Comparison of ENCODE assay signal across 9 cellular contexts in genomic region chr2:230925879-230926765, GRCh38. TPM values are rescaled to one million over a fixed set of nuclear protein-coding genes. Genes with fewer than 3 reads are reported as not detected.
DNase-seq lines count a peak whose midpoint lies in the region; ATAC-seq and TF ChIP-seq lines count a peak whose summit lies in the region.
"Had no signal": no experiment of that assay in that cellular context is flagged by ENCODE, and none has a peak within 500 bp of the region (broad histone marks: within the 10 kb centered on the region; RNA-seq: fewer than 3 reads in every experiment).

No MANE protein-coding gene starts in this region.

- H3F3A ChIP-seq in PC-3 (ENCODE audit: low read length, unreplicated experiment) (no peaks in the 10 kb centered on the region), PC-9 (ENCODE audit: insufficient read depth, low read depth) (no peaks in the 10 kb centered on the region)

- BruUV-seq in PC-3 (replicated peaks; lab: Mats Ljungman, UMichigan) (no TSS peak), PC-9 (replicated peaks; lab: Mats Ljungman, UMichigan) (no TSS peak)

- H3K9me3 ChIP-seq in PC-3 (ENCODE audit: low read length) (no peaks in the 10 kb centered on the region), PC-9 (ENCODE audit: insufficient read depth, low read depth) (no peaks in the 10 kb centered on the region)
- no peaks in the 10 kb centered on the region for H3K9me3 ChIP-seq in CD8-positive, alpha-beta memory T cell (ENCODE audit: low read length)

- no peaks in the 10 kb centered on the region for H3K9me3 Mint-ChIP-seq in CD8-positive, alpha-beta memory T cell
- H3K9me3 Mint-ChIP-seq: natural killer cell had no signal

- H3K4me3 Mint-ChIP-seq in CD8-positive, alpha-beta memory T cell: peak overlapping the region in 2 of 7 donors; percentile 37 to 94
- H3K4me3 Mint-ChIP-seq: natural killer cell had no signal

- CTCF ChIA-PET in PC-3 (lab: Charles Lee): no interaction called here
- CTCF ChIA-PET in PC-9 (lab: Charles Lee): no interaction called here
- CTCF ChIA-PET in CD8-positive, alpha-beta memory T cell (lab: Charles Lee): interaction anchor here (0.9 to 6.1 kb wide), 8 partner anchors 13 to 102 kb away, joined by 3 to 79 read pairs (median 8); no protein-coding TSS in a partner anchor

- H3K27me3 ChIP-seq in PC-3 (ENCODE audit: low read length) (no peaks in the 10 kb centered on the region), PC-9 (ENCODE audit: insufficient read depth, low read depth) (peaks cover 19% of the 10 kb centered on the region)
- H3K27me3 ChIP-seq in CD8-positive, alpha-beta memory T cell (ENCODE audit: insufficient read depth, low read length, poor library complexity, severe bottlenecking): no peaks in the 10 kb centered on the region

- H3K36me3 ChIP-seq in PC-3 (ENCODE audit: low read depth, low read length): no peaks in the 10 kb centered on the region
- no peaks in the 10 kb centered on the region for H3K36me3 ChIP-seq in PC-9 (ENCODE audit: low read depth)
- H3K36me3 ChIP-seq in CD8-positive, alpha-beta memory T cell (ENCODE audit: insufficient read depth, low read length): no peaks in the 10 kb centered on the region

- peaks cover 0 to 9% (median 0%) of the 10 kb centered on the region in 3 donors for H3K36me3 Mint-ChIP-seq in CD8-positive, alpha-beta memory T cell
- H3K36me3 Mint-ChIP-seq: natural killer cell had no signal

- H3K27ac ChIP-seq in PC-3 (ENCODE audit: low read length) (no peak overlapping the region), PC-9 (no peak overlapping the region)
- no peak overlapping the region for H3K27ac ChIP-seq in CD8-positive, alpha-beta memory T cell (ENCODE audit: low read depth, low read length)

- DNase-seq in PC-3 (no peak), iPS-NIHi7 (ENCODE audit: extremely low spot score) (peak; percentile 56), PC-9 (no peak), SK-N-DZ (ENCODE audit: low spot score) (no peak)
- DNase-seq in CD8-positive, alpha-beta memory T cell: no peak
- DNase-seq: natural killer cell had no signal

- peak overlapping the region in 2 of 8 donors; percentile 87 to 97 for H3K27ac Mint-ChIP-seq in CD8-positive, alpha-beta memory T cell
- H3K27ac Mint-ChIP-seq: natural killer cell had no signal

- ATAC-seq in GM21619 (IDR thresholded peaks at IDR 0.05; ENCODE audit: unreplicated experiment): peak; percentile 39
- 0 out of 2 replicates have a peak, but pooled peaks have one; percentile 21 for ATAC-seq in PC-3
- no peak for ATAC-seq in HG03571 (IDR thresholded peaks at IDR 0.05; ENCODE audit: unreplicated experiment)

- H3K9me2 ChIP-seq in PC-3 (replicated peaks; ENCODE audit: low read length) (no peaks in the 10 kb centered on the region), PC-9 (ENCODE audit: insufficient read depth) (no peaks in the 10 kb centered on the region)

- no peak overlapping the region for H3K4me2 ChIP-seq in PC-3 (ENCODE audit: low read length)
- H3K4me2 ChIP-seq in PC-9: no peak overlapping the region

- intact Hi-C loops in PC-3 (cut with micrococcal nuclease): no loop called here
- intact Hi-C loops in PC-9 (cut with micrococcal nuclease; ENCODE audit: unreplicated experiment): no loop called here

- peak overlapping the region; percentile 85 for H3K4me3 ChIP-seq in GM12875 (ENCODE audit: low read depth, low read length)
- H3K4me3 ChIP-seq in PC-3 (ENCODE audit: low read length): no peak overlapping the region
- H3K4me3 ChIP-seq in PC-9: no peak overlapping the region
- H3K4me3 ChIP-seq in CD8-positive, alpha-beta memory T cell (ENCODE audit: low read length): no peak overlapping the region

- H4K20me1 ChIP-seq in PC-3 (ENCODE audit: low read length) (no peaks in the 10 kb centered on the region), PC-9 (ENCODE audit: insufficient read depth) (no peaks in the 10 kb centered on the region)

- H3K27me3 Mint-ChIP-seq in CD8-positive, alpha-beta memory T cell: peaks cover 4 to 6% of the 10 kb centered on the region in 2 donors

- TF ChIP-seq CTCF in GM12875 (IDR thresholded peaks at IDR 0.05; ENCODE audit: borderline replicate concordance, insufficient read depth, low read depth, low read length): peak; percentile 51; the same call in 1 of the 2 replicates
- TF ChIP-seq CTCF in PC-3 (conservative IDR thresholded peaks at IDR 0.05; ENCODE audit: low read depth, low read length): no peak
- no peak for TF ChIP-seq CTCF in PC-9 (conservative IDR thresholded peaks at IDR 0.05)

- POLR2A ChIA-PET in PC-3 (lab: Charles Lee; ENCODE audit: unreplicated experiment): no interaction called here
- POLR2A ChIA-PET in PC-9 (lab: Charles Lee; ENCODE audit: unreplicated experiment): no interaction called here
- POLR2A ChIA-PET in CD8-positive, alpha-beta memory T cell (lab: Charles Lee): interaction anchor here (0.9 kb wide), 1 partner anchor 59 kb away, joined by 4 read pairs; no protein-coding TSS in a partner anchor

- peaks cover 32 to 63% (median 41%) of the 10 kb centered on the region in 3 donors for H3K4me1 Mint-ChIP-seq in CD8-positive, alpha-beta memory T cell

- no peak overlapping the region for H3K9ac ChIP-seq in PC-3 (ENCODE audit: low read length)

- H3K79me2 ChIP-seq in PC-3 (ENCODE audit: low read length): no peaks in the 10 kb centered on the region
- H3K79me2 ChIP-seq in PC-9 (ENCODE audit: low read depth): no peaks in the 10 kb centered on the region

- H3K4me1 ChIP-seq in PC-3 (ENCODE audit: insufficient read depth, low read length) (no peaks in the 10 kb centered on the region), PC-9 (replicated peaks; ENCODE audit: insufficient read depth) (no peaks in the 10 kb centered on the region)
- peaks cover 21% of the 10 kb centered on the region for H3K4me1 ChIP-seq in CD8-positive, alpha-beta memory T cell (ENCODE audit: insufficient read depth, low read length)

- H2AFZ ChIP-seq in PC-3 (ENCODE audit: low read length) (no peak overlapping the region), PC-9 (no peak overlapping the region)

RNA-seq across cellular contexts. Expression of gene GPR55, which starts 1.1 kb away (rescaled TPM):
- total RNA-seq in PC-3 (2014; rRNA removed): 0.07 and 0.81 TPM in 2 replicates
- total RNA-seq in PC-9 (2021): not detected in 2 replicates
- 10 to 100 TPM; 11.1 to 11.6 TPM for total RNA-seq in CD8-positive, alpha-beta memory T cell
- polyA plus RNA-seq in CD8-positive, alpha-beta memory T cell: 3.5 TPM
- polyA plus RNA-seq in SK-N-DZ (2014; cell fraction: cytosol; rRNA removed): not detected in 2 replicates
- not detected in 2 replicates for polyA plus RNA-seq in SK-N-DZ (2014; cell fraction: nucleus; rRNA removed)
